Comparison of ENCODE assay signal across 33 cellular contexts in genomic region chr6:22590423-22590822, GRCh38. TPM values are rescaled to one million over a fixed set of nuclear protein-coding genes. Genes with fewer than 3 reads are reported as not detected.
"Had no signal": no experiment of that assay in that cellular context is flagged by ENCODE, and none has a peak within 500 bp of the region (broad histone marks: within the 10 kb centered on the region; RNA-seq: fewer than 3 reads in every experiment).

No MANE protein-coding gene starts in this region.

- FAIRE-seq: islet of Langerhans, kidney, urothelium cell line had no signal

- H3K27ac ChIP-seq: left lung, lower lobe of right lung, parathyroid adenoma, right atrium auricular region, right lobe of liver, stomach, testis, tibial artery, upper lobe of right lung had no signal

- H3K9me3 ChIP-seq: left lung, lower lobe of right lung, right atrium auricular region, right lobe of liver, stomach, testis, tibial artery, upper lobe of right lung had no signal

- DNase-seq: hypothalamus; immature natural killer cell; kidney; left colon; left lung; lower lobe of right lung; mammary epithelial cell; mesenchymal stem cell; naive thymus-derived CD8-positive, alpha-beta T cell; nucleus accumbens; right lobe of liver; stimulated activated CD4-positive, alpha-beta T cell treated with anti-CD3 and anti-CD28 coated beads, Interleukin-12 subunit alpha, Interleukin-12 subunit beta, amount 100 ng/mL, for 4 hours; stimulated activated CD4-positive, alpha-beta T cell treated with anti-CD3 and anti-CD28 coated beads, Interleukin-15, amount 100 ng/mL, for 24 hours; stimulated activated CD4-positive, alpha-beta T cell treated with anti-CD3 and anti-CD28 coated beads, Interleukin-2, amount 100 ng/mL, for 24 hours; stimulated activated CD4-positive, alpha-beta T cell treated with anti-CD3 and anti-CD28 coated beads, Interleukin-4, amount 100 ng/mL, for 1 hour; stimulated activated naive B cell treated with anti-CD40 and anti-IgM and Interleukin-4, amounts not matched to agents 10 μg/mL and 1 μg/mL and 100 μg/mL, for 72 hours; stimulated activated naive CD8-positive, alpha-beta T cell treated with anti-CD3 and anti-CD28 coated beads, Interleukin-15, Interleukin-2, amounts not matched to agents 100 U/mL and 50 U/mL, for 24 hours; stomach; testis; tibial artery; upper lobe of right lung had no signal

- ATAC-seq: left colon; left lung; lower lobe of right lung; naive thymus-derived CD8-positive, alpha-beta T cell; right lobe of liver; stimulated activated naive B cell treated with anti-CD40 and anti-IgM and Interleukin-4, amounts not matched to agents 10 μg/mL and 1 μg/mL and 100 μg/mL, for 72 hours; stimulated activated naive CD8-positive, alpha-beta T cell treated with anti-CD3 and anti-CD28 coated beads, Interleukin-15, Interleukin-2, amounts not matched to agents 100 U/mL and 50 U/mL, for 24 hours; upper lobe of right lung had no signal

- H3K27me3 ChIP-seq: left lung, right atrium auricular region, right lobe of liver, stomach, testis, tibial artery, upper lobe of right lung had no signal

- H3K36me3 ChIP-seq: left lung, lower lobe of right lung, right atrium auricular region, right lobe of liver, stomach, tibial artery, upper lobe of right lung had no signal

- H3K4me3 ChIP-seq: left lung, lower lobe of right lung, right atrium auricular region, right lobe of liver, stomach, testis, tibial artery, upper lobe of right lung had no signal

- H3K79me2 ChIP-seq: parathyroid adenoma had no signal

- H2AFZ ChIP-seq: parathyroid adenoma had no signal

- H3K4me1 ChIP-seq: left lung, lower lobe of right lung, parathyroid adenoma, right atrium auricular region, right lobe of liver, stomach, testis, tibial artery, upper lobe of right lung had no signal

RNA-seq across cellular contexts. Expression of gene HDGFL1, which starts 21.1 kb away (rescaled TPM):
- total RNA-seq: kidney; left colon; left lung; liver; lower lobe of right lung; mammary epithelial cell; mucosa of gallbladder; naive thymus-derived CD8-positive, alpha-beta T cell; neural crest cell; osteoblast; posterior vena cava; pulmonary artery endothelial cell; renal cortical epithelial cell; right atrium auricular region; right lobe of liver; skeletal muscle tissue; stomach; upper lobe of right lung had no signal
- polyA plus RNA-seq: immature natural killer cell; liver; mammary epithelial cell; naive thymus-derived CD8-positive, alpha-beta T cell; stomach had no signal
